1 cellular context compared by ENCODE assay signal in genomic region chr6:26054659-26054936, GRCh38.
TF ChIP-seq lines count a peak whose summit lies in the region.

No MANE protein-coding gene starts in this region.

TF ChIP-seq in HepG2, 621 proteins besides CTCF, POLR2A, EP300 and RAD21 (continued from another document):
- TF ChIP-seq HDAC6 (IDR thresholded peaks at IDR 0.05; ENCODE audit: low read depth, low read length): no peak
- TF ChIP-seq ZNF629 (CRISPR knock-in tag; conservative IDR thresholded peaks at IDR 0.05): no peak
- TF ChIP-seq IRX3 (CRISPR knock-in tag; IDR thresholded peaks at IDR 0.05; ENCODE audit: borderline replicate concordance, low read depth): no peak
- no peak for TF ChIP-seq HNRNPLL (IDR thresholded peaks at IDR 0.05; ENCODE audit: low read depth, low read length, poor library complexity, severe bottlenecking)
- no peak for TF ChIP-seq REL (CRISPR knock-in tag; conservative IDR thresholded peaks at IDR 0.05)
